8 cellular contexts compared by ENCODE assay signal in the genomic region with DNA sequence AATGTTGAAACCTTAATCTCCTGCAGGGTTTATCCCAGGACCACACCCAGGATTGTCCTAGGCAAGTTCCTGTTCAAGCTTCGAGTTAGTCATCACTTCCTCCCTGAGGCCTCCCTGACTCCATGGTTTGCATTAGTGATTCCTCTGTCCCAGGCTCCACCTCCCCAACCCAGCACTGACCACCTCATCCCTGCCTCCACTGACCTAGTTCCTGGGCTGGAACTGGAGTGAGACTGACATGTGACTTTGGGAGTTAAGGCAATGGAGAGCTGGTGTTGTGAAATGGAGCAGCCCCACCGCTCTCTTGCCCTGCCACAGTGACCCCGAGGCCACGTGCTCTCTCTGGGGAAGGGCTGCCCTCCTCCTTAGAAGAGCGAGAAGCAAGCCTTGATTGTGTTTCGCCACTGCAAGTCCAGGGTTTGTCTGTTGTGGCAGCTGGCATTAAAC. TPM values are rescaled to one million over a fixed set of nuclear protein-coding genes. Genes with fewer than 3 reads are reported as not detected.
A peak's percentile ranks its signal among the peaks of the same experiment; 100 is the strongest.
DNase-seq lines count a peak whose midpoint lies in the region; ATAC-seq and TF ChIP-seq lines count a peak whose summit lies in the region.
"Had no signal": no experiment of that assay in that cellular context is flagged by ENCODE, and none has a peak within 500 bp of the region (broad histone marks: within the 10 kb centered on the region; RNA-seq: fewer than 3 reads in every experiment).

No MANE protein-coding gene starts in this region.

- TF ChIP-seq POLR2A in upper lobe of left lung (IDR thresholded peaks at IDR 0.05) = no peak

- in situ Hi-C loops in KBM-7 (cut with MboI; ENCODE audit: low pct_unique_long_range_greater_than_20kb, low sequenced_read_pairs) = no loop called here
- in situ Hi-C loops in astrocyte of the spinal cord (cut with HindIII; ENCODE audit: low sequenced_read_pairs) = no loop called here

- H3K27me3 Mint-ChIP-seq in endodermal cell (ENCODE audit: insufficient read depth) = peaks cover 27% of the 10 kb centered on the region
- H3K27me3 Mint-ChIP-seq in CD4-positive, alpha-beta T cell = no peaks in the 10 kb centered on the region

- H3K9me3 ChIP-seq in upper lobe of left lung (no peaks in the 10 kb centered on the region), endodermal cell (ENCODE audit: control insufficient read depth, low read length) (no peaks in the 10 kb centered on the region)
- H3K9me3 ChIP-seq in CD4-positive, alpha-beta T cell (ENCODE audit: control insufficient read depth, low read length) = no peaks in the 10 kb centered on the region

- no peak for TF ChIP-seq EP300 in upper lobe of left lung (IDR thresholded peaks at IDR 0.05)

- CTCF ChIA-PET in CD4-positive, alpha-beta T cell (lab: Charles Lee) = no interaction called here

- intact Hi-C loops in CD4-positive, alpha-beta T cell (cut with DNase I, micrococcal nuclease) = no loop called here

- H3K9me3 Mint-ChIP-seq in endodermal cell = peaks cover 2% of the 10 kb centered on the region
- no peaks in the 10 kb centered on the region for H3K9me3 Mint-ChIP-seq in CD4-positive, alpha-beta T cell

- no peak overlapping the region for H3K27ac Mint-ChIP-seq in endodermal cell
- H3K27ac Mint-ChIP-seq in CD4-positive, alpha-beta T cell = no peak overlapping the region

- ATAC-seq in upper lobe of left lung (ENCODE audit: low FRiP score in 2 of 2) = peak; percentile 81 to 95
- ATAC-seq in CD4-positive, alpha-beta T cell (ENCODE audit: poor library complexity) = no peak

- WGBS in upper lobe of left lung, 2 donors = 49 to 52% methylated on average over 6 of the region's 6 CpGs
- WGBS in endodermal cell (ENCODE audit: insufficient coverage in 1 of 2, insufficient read length in 1 of 2), 2 experiments = 86 to 87% methylated on average over 5 to 6 of the region's 6 CpGs

- peaks cover 3% of the 10 kb centered on the region for H3K27me3 ChIP-seq in kidney epithelial cell (ENCODE audit: control insufficient read depth, insufficient read depth, low read length)
- no peaks in the 10 kb centered on the region for H3K27me3 ChIP-seq in upper lobe of left lung
- H3K27me3 ChIP-seq in endodermal cell (ENCODE audit: control insufficient read depth, insufficient read depth, low read length, poor library complexity, severe bottlenecking) = peaks cover 26% of the 10 kb centered on the region
- H3K27me3 ChIP-seq in CD4-positive, alpha-beta T cell (ENCODE audit: control insufficient read depth, insufficient read depth, low read length) = no peaks in the 10 kb centered on the region

- no peak overlapping the region for H3K4me3 Mint-ChIP-seq in endodermal cell
- no peak overlapping the region for H3K4me3 Mint-ChIP-seq in CD4-positive, alpha-beta T cell

- H3K9ac ChIP-seq in endodermal cell (ENCODE audit: extremely low read depth, low read length, poor library complexity, severe bottlenecking) = no peak overlapping the region

- H3K4me1 ChIP-seq in upper lobe of left lung (peaks cover 0 to 8% (median 3%) of the 10 kb centered on the region in 4 donors), endodermal cell (ENCODE audit: control insufficient read depth, insufficient read depth, low read length) (no peaks in the 10 kb centered on the region)

- H3K27ac ChIP-seq in upper lobe of left lung = peak overlapping the region in 1 of 4 donors; percentile 46
- H3K27ac ChIP-seq in endodermal cell (ENCODE audit: low read depth, low read length) = no peak overlapping the region
- H3K27ac ChIP-seq in CD4-positive, alpha-beta T cell (ENCODE audit: low read depth, low read length) = no peak overlapping the region

- DNase-seq in KBM-7 = peak; percentile 8
- peak; percentile 66 for DNase-seq in astrocyte of the spinal cord (ENCODE audit: low read depth, low spot score)
- peak; percentile 54 for DNase-seq in kidney epithelial cell (ENCODE audit: low read depth)
- DNase-seq in upper lobe of left lung = peak in 1 of 2 donors; percentile 75
- no peak for DNase-seq in endodermal cell
- DNase-seq in CD4-positive, alpha-beta T cell = no peak
- DNase-seq in putamen (ENCODE audit: low spot score) = no peak
- DNase-seq: cortex of kidney had no signal

- no peaks in the 10 kb centered on the region for H3K4me1 Mint-ChIP-seq in endodermal cell
- no peaks in the 10 kb centered on the region for H3K4me1 Mint-ChIP-seq in CD4-positive, alpha-beta T cell (ENCODE audit: low read depth)

- H3K4me3 ChIP-seq in astrocyte of the spinal cord (ENCODE audit: low read depth, low read length) (no peak overlapping the region), kidney epithelial cell (ENCODE audit: low read depth, low read length) (no peak overlapping the region), upper lobe of left lung (no peak overlapping the region), endodermal cell (ENCODE audit: low read length) (no peak overlapping the region)

- H3K36me3 ChIP-seq in kidney epithelial cell (ENCODE audit: control insufficient read depth, insufficient read depth, low read length) (no peaks in the 10 kb centered on the region), upper lobe of left lung (no peaks in the 10 kb centered on the region), endodermal cell (ENCODE audit: control insufficient read depth, insufficient read depth, low read length) (no peaks in the 10 kb centered on the region)

- no peaks in the 10 kb centered on the region for H3K36me3 Mint-ChIP-seq in endodermal cell (ENCODE audit: low read depth)
- H3K36me3 Mint-ChIP-seq in CD4-positive, alpha-beta T cell (ENCODE audit: low read depth) = no peaks in the 10 kb centered on the region

- no peak for TF ChIP-seq CTCF in astrocyte of the spinal cord (IDR thresholded peaks at IDR 0.05; ENCODE audit: low read depth, low read length)
- no peak for TF ChIP-seq CTCF in kidney epithelial cell (IDR thresholded peaks at IDR 0.05; ENCODE audit: insufficient read depth, low read length, poor library complexity, severe bottlenecking)
- TF ChIP-seq CTCF in upper lobe of left lung (IDR thresholded peaks at IDR 0.05) = no peak
- TF ChIP-seq CTCF in endodermal cell (conservative IDR thresholded peaks at IDR 0.05) = no peak
- no peak for TF ChIP-seq CTCF in CD4-positive, alpha-beta T cell (IDR thresholded peaks at IDR 0.05)

- POLR2A ChIA-PET in CD4-positive, alpha-beta T cell (lab: Charles Lee) = no interaction called here

RNA-seq across cellular contexts. Expression of gene DTX1, which starts 15.8 kb away (rescaled TPM):
- total RNA-seq in kidney epithelial cell (0.89 and 1.8 TPM in 2 replicates), upper lobe of left lung (1 to 10 TPM in 5 of 6 donors, under 1 TPM in 1; under 0.01 to 7.0 (median 3.6) TPM), endodermal cell (1 to 10 TPM; 3.3 to 4.9 TPM)
- polyA plus RNA-seq in endodermal cell (2013, experiment 1 of 2) = 12.4 TPM
- 8.3 TPM for polyA plus RNA-seq in endodermal cell (2013, experiment 2 of 2)
- total RNA-seq in CD4-positive, alpha-beta T cell = 10 to 100 TPM; 14.0 to 14.2 TPM

Comparison
In these comparisons a context has a peak if more than half of its experiments do, and no peak if none do; other contexts are left out.
1. DNase-seq: peak in KBM-7 (single experiment), astrocyte of the spinal cord (single experiment) and kidney epithelial cell (single experiment); none in endodermal cell (single experiment), CD4-positive, alpha-beta T cell (0 of 10) and putamen (single experiment).